16 cellular contexts compared by ENCODE assay signal in the genomic region with DNA sequence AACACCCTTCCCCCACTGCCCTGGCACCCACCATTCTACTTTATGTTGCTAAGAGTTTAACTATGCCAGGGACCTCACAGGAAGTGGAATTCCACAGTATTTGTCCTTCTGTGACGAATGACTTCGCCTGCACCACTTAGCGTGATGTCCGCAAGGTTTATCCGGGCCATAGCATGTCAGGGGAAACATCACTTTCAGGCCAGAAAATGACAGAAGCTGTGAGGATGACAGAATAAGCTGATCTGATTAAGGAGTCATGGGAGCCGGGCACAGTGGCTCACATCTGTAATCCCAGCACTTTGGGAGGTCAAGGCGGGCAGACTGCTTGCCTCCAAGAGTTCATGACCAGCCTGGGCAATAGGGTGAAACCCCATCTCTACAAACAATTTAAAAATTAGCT.
A peak's percentile ranks its signal among the peaks of the same experiment; 100 is the strongest.
DNase-seq lines count a peak whose midpoint lies in the region; ATAC-seq and TF ChIP-seq lines count a peak whose summit lies in the region.
"Had no signal": no experiment of that assay in that cellular context is flagged by ENCODE, and none has a peak within 500 bp of the region (broad histone marks: within the 10 kb centered on the region; RNA-seq: fewer than 3 reads in every experiment).

No MANE protein-coding gene starts in this region.

- no peaks in the 10 kb centered on the region for H3K4me1 ChIP-seq in vagina

- peaks cover 13 to 16% of the 10 kb centered on the region in 2 donors for H3K27me3 Mint-ChIP-seq in effector memory CD8-positive, alpha-beta T cell
- H3K27me3 Mint-ChIP-seq in activated CD4-positive, alpha-beta T cell treated with anti-CD3 and anti-CD28 coated beads, Interleukin-2, amount 10 ng/mL, durations not matched to agents 24 days and 14 days = no peaks in the 10 kb centered on the region

- no peaks in the 10 kb centered on the region for H3K9me3 Mint-ChIP-seq in effector memory CD8-positive, alpha-beta T cell
- H3K9me3 Mint-ChIP-seq in activated CD4-positive, alpha-beta T cell treated with anti-CD3 and anti-CD28 coated beads, Interleukin-2, amount 10 ng/mL, durations not matched to agents 24 days and 14 days = no peaks in the 10 kb centered on the region

- H3K36me3 ChIP-seq in WERI-Rb-1 (no peaks in the 10 kb centered on the region), vagina (no peaks in the 10 kb centered on the region)
- H3K36me3 ChIP-seq: BLaER1 treated with 17β-estradiol and CSF1 and Interleukin-3, amounts not matched to agents 10 nM and 100 nM had no signal

- peak; percentile 17 for DNase-seq in activated effector memory CD4-positive, alpha-beta T cell treated with anti-CD3 and anti-CD28 coated beads, Interleukin-2, amount 50 U/mL, for 16 hours
- no peak for DNase-seq in activated effector memory CD4-positive, alpha-beta T cell treated with Interleukin-2 at 50 U/mL for 16 hours
- DNase-seq in WERI-Rb-1 = peak; percentile 56
- peak; percentile 29 for DNase-seq in posterior vena cava (ENCODE audit: low spot score)
- no peak for DNase-seq in effector memory CD8-positive, alpha-beta T cell
- no peak for DNase-seq in vagina (ENCODE audit: extremely low spot score in 2 of 2)
- DNase-seq in activated CD4-positive, alpha-beta T cell treated with anti-CD3 and anti-CD28 coated beads, Interleukin-2, amount 10 ng/mL, durations not matched to agents 24 days and 14 days = no peak
- DNase-seq: AML-193; CD4-positive, CD25-positive, alpha-beta regulatory T cell; DMS53; GF-D8; IMR-90 had no signal

- no peak overlapping the region for H3K4me3 Mint-ChIP-seq in effector memory CD8-positive, alpha-beta T cell
- no peak overlapping the region for H3K4me3 Mint-ChIP-seq in activated CD4-positive, alpha-beta T cell treated with anti-CD3 and anti-CD28 coated beads, Interleukin-2, amount 10 ng/mL, durations not matched to agents 24 days and 14 days
- H3K4me3 Mint-ChIP-seq: CD4-positive, CD25-positive, alpha-beta regulatory T cell had no signal

- peaks cover 0 to 1% of the 10 kb centered on the region in 2 donors for H3K4me1 Mint-ChIP-seq in effector memory CD8-positive, alpha-beta T cell (ENCODE audit: low read depth in 2 of 2)
- H3K4me1 Mint-ChIP-seq in activated CD4-positive, alpha-beta T cell treated with anti-CD3 and anti-CD28 coated beads, Interleukin-2, amount 10 ng/mL, durations not matched to agents 24 days and 14 days = peaks cover 2% of the 10 kb centered on the region

- no peak overlapping the region for H3K4me3 ChIP-seq in WERI-Rb-1 (ENCODE audit: low read depth, low read length)
- no peak overlapping the region for H3K4me3 ChIP-seq in vagina
- H3K4me3 ChIP-seq: BLaER1 treated with 17β-estradiol and CSF1 and Interleukin-3, amounts not matched to agents 10 nM and 100 nM had no signal

- no peaks in the 10 kb centered on the region for H3K9me3 ChIP-seq in WERI-Rb-1 (ENCODE audit: severe bottlenecking)
- H3K9me3 ChIP-seq in vagina = no peaks in the 10 kb centered on the region

- no peaks in the 10 kb centered on the region for H3K36me3 Mint-ChIP-seq in effector memory CD8-positive, alpha-beta T cell (ENCODE audit: insufficient read depth)
- H3K36me3 Mint-ChIP-seq in activated CD4-positive, alpha-beta T cell treated with anti-CD3 and anti-CD28 coated beads, Interleukin-2, amount 10 ng/mL, durations not matched to agents 24 days and 14 days (ENCODE audit: low read depth) = no peaks in the 10 kb centered on the region
- H3K36me3 Mint-ChIP-seq: CD4-positive, CD25-positive, alpha-beta regulatory T cell had no signal

- intact Hi-C loops in posterior vena cava (cut with DNase I) = no loop called here
- intact Hi-C loops in vagina (cut with DNase I) = loop anchor here (5.0 kb wide), 1 partner anchor 911 kb away; no protein-coding TSS in a partner anchor
- intact Hi-C loops in activated CD4-positive, alpha-beta T cell treated with anti-CD3 and anti-CD28 coated beads, Interleukin-2, amount 10 ng/mL, durations not matched to agents 24 days and 14 days (cut with micrococcal nuclease) = no loop called here

- TF ChIP-seq CTCF in WERI-Rb-1 (IDR thresholded peaks at IDR 0.05; ENCODE audit: low read depth, low read length) (no peak), vagina (IDR thresholded peaks at IDR 0.05) (no peak)

- TF ChIP-seq POLR2A in vagina (IDR thresholded peaks at IDR 0.05) = no peak

- ATAC-seq in HG02763 (IDR thresholded peaks at IDR 0.05; ENCODE audit: unreplicated experiment) = no peak
- no peak for ATAC-seq in effector memory CD8-positive, alpha-beta T cell (replicated peaks)
- ATAC-seq: HCT116 had no signal

- no peak overlapping the region for H3K27ac Mint-ChIP-seq in effector memory CD8-positive, alpha-beta T cell
- H3K27ac Mint-ChIP-seq in activated CD4-positive, alpha-beta T cell treated with anti-CD3 and anti-CD28 coated beads, Interleukin-2, amount 10 ng/mL, durations not matched to agents 24 days and 14 days = no peak overlapping the region

- no peak overlapping the region for H3K27ac ChIP-seq in WERI-Rb-1
- no peak overlapping the region for H3K27ac ChIP-seq in vagina
- H3K27ac ChIP-seq: 22Rv1 had no signal

- H3K27me3 ChIP-seq in WERI-Rb-1 (ENCODE audit: insufficient read depth, low read depth, severe bottlenecking) = no peaks in the 10 kb centered on the region
- no peaks in the 10 kb centered on the region for H3K27me3 ChIP-seq in vagina

Comparison
In these comparisons a context has a peak if more than half of its experiments do, and no peak if none do; other contexts are left out.
1. DNase-seq: peak in activated effector memory CD4-positive, alpha-beta T cell treated with anti-CD3 and anti-CD28 coated beads, Interleukin-2, amount 50 U/mL, for 16 hours (single experiment), WERI-Rb-1 (single experiment) and posterior vena cava (single experiment); none in activated effector memory CD4-positive, alpha-beta T cell treated with Interleukin-2 at 50 U/mL for 16 hours (single experiment), effector memory CD8-positive, alpha-beta T cell (0 of 3), vagina (0 of 2) and activated CD4-positive, alpha-beta T cell treated with anti-CD3 and anti-CD28 coated beads, Interleukin-2, amount 10 ng/mL, durations not matched to agents 24 days and 14 days (single experiment).